ENCODE assay signal across 1 cellular context in genomic region chr2:101723366-101724112, GRCh38.
TF ChIP-seq lines count a peak whose summit lies in the region.

No MANE protein-coding gene starts in this region.

TF ChIP-seq in HepG2, 621 proteins besides CTCF, POLR2A, EP300 and RAD21:
- TF ChIP-seq ZNF317 (CRISPR knock-in tag; IDR thresholded peaks at IDR 0.05) (peak; percentile 97), ZSCAN20 (CRISPR knock-in tag; IDR thresholded peaks at IDR 0.05; ENCODE audit: borderline replicate concordance) (no peak), MAFF (IDR thresholded peaks at IDR 0.05; ENCODE audit: low read depth, low read length) (0 out of 2 replicates have a peak, but pooled peaks have one; percentile 21)
